Comparison of ENCODE assay signal across 9 cellular contexts in genomic region chr2:144519597-144519933, GRCh38. TPM values are rescaled to one million over a fixed set of nuclear protein-coding genes. Genes with fewer than 3 reads are reported as not detected.
DNase-seq lines count a peak whose midpoint lies in the region; ATAC-seq, FAIRE-seq and TF ChIP-seq lines count a peak whose summit lies in the region.
"Had no signal": no experiment of that assay in that cellular context is flagged by ENCODE, and none has a peak within 500 bp of the region (broad histone marks: within the 10 kb centered on the region; RNA-seq: fewer than 3 reads in every experiment).

No MANE protein-coding gene starts in this region.

- H3K27me3 ChIP-seq in AG04450 (ENCODE audit: control insufficient read depth, insufficient read depth, low read length) (no peaks in the 10 kb centered on the region), MM.1S (replicated peaks; ENCODE audit: insufficient read depth, low read length) (peaks cover 83% of the 10 kb centered on the region), esophagus (ENCODE audit: control insufficient read depth in 1 of 2, insufficient read depth in 2 of 2, low read length in 2 of 2) (peaks cover 3 to 10% of the 10 kb centered on the region in 2 donors), pancreas (peaks cover 0 to 9% (median 2%) of the 10 kb centered on the region in 4 donors)

- no peaks in the 10 kb centered on the region; the same call in 1 of the 2 replicates for H3K9me3 ChIP-seq in AG04450 (ENCODE audit: control insufficient read depth, insufficient read depth, low read length)
- no peaks in the 10 kb centered on the region for H3K9me3 ChIP-seq in MM.1S (replicated peaks; ENCODE audit: insufficient read depth, low read length)
- no peaks in the 10 kb centered on the region for H3K9me3 ChIP-seq in esophagus (ENCODE audit: control insufficient read depth in 2 of 2, insufficient read depth in 1 of 2, low read depth in 1 of 2, low read length in 1 of 2)
- H3K9me3 ChIP-seq in pancreas, result no peaks in the 10 kb centered on the region

- H3K4me1 ChIP-seq in MM.1S (ENCODE audit: low read length), result peaks cover 13% of the 10 kb centered on the region
- H3K4me1 ChIP-seq in esophagus (ENCODE audit: control insufficient read depth in 2 of 2, insufficient read depth in 2 of 2, low read length in 1 of 2), result peaks cover 0 to 3% of the 10 kb centered on the region in 2 donors
- no peaks in the 10 kb centered on the region for H3K4me1 ChIP-seq in pancreas

- H3K4me3 ChIP-seq in AG04450 (ENCODE audit: low read depth, low read length), result peak overlapping the region; percentile 82
- no peak overlapping the region; the same call in 1 of the 2 replicates for H3K4me3 ChIP-seq in MM.1S (ENCODE audit: low read length)
- H3K4me3 ChIP-seq in esophagus (ENCODE audit: low read depth in 1 of 2, low read length in 2 of 2), result peak overlapping the region; percentile 26 to 61
- H3K4me3 ChIP-seq in pancreas, result peak overlapping the region in 3 of 4 donors; percentile 9 to 60 (median 12)

- TF ChIP-seq CTCF in AG04450 (IDR thresholded peaks at IDR 0.05; ENCODE audit: low read depth, low read length) (no peak), MM.1S (IDR thresholded peaks at IDR 0.05; ENCODE audit: low read length) (no peak), pancreas (IDR thresholded peaks at IDR 0.05) (no peak)

- H3K4me2 ChIP-seq in MM.1S (ENCODE audit: low read depth, low read length), result peak overlapping the region; percentile 31; the same call in 1 of the 2 replicates

- CTCF ChIA-PET in AG04450 (lab: Charles Lee), result interaction anchor here (1.4 to 1.7 kb wide), 2 partner anchors 34 to 1233 kb away, joined by 5 to 7 read pairs; no protein-coding TSS in a partner anchor

- no peaks in the 10 kb centered on the region for H3K9me2 ChIP-seq in MM.1S (replicated peaks; ENCODE audit: insufficient read depth, low read length)

- H3F3A ChIP-seq in MM.1S (ENCODE audit: insufficient read depth, low read length), result 0 out of 2 replicates have a peak, but pooled peaks cover 6% of the 10 kb centered on the region

- H3K36me3 ChIP-seq in MM.1S (replicated peaks; ENCODE audit: insufficient read depth, low read length) (no peaks in the 10 kb centered on the region), esophagus (ENCODE audit: control insufficient read depth in 2 of 2, insufficient read depth in 2 of 2, low read length in 1 of 2) (no peaks in the 10 kb centered on the region), pancreas (no peaks in the 10 kb centered on the region)

- no peaks in the 10 kb centered on the region for H4K20me1 ChIP-seq in MM.1S (ENCODE audit: insufficient read depth, low read length)

- POLR2A ChIA-PET in AG04450 (lab: Yijun Ruan, JAX), result no interaction called here

- WGBS in esophagus, 2 donors, result 6 to 13% methylated on average over 3 of the region's 3 CpGs
- 17 to 25% methylated on average over 3 of the region's 3 CpGs for WGBS in pancreas, 2 donors

- no peak overlapping the region for H2AFZ ChIP-seq in MM.1S (ENCODE audit: low read length)

- H3K79me2 ChIP-seq in MM.1S (ENCODE audit: low read length), result no peaks in the 10 kb centered on the region

- DNase-seq in AG04450 (ENCODE audit: low read depth, low spot score) (no peak), MM.1S (no peak), pancreas (no peak), germinal center (ENCODE audit: low spot score) (no peak), mucosa of gallbladder (ENCODE audit: low spot score) (no peak)
- DNase-seq: T-helper 17 cell had no signal

- intact Hi-C loops in pancreas (cut with DNase I), result no loop called here

- FAIRE-seq in pancreas (lab: Jason Lieb, UNC), result no peak

- H3K27ac ChIP-seq in AG04450 (ENCODE audit: low read depth, low read length), result peak overlapping the region; percentile 21
- H3K27ac ChIP-seq in MM.1S (ENCODE audit: low read length), result no peak overlapping the region
- peak overlapping the region; percentile 66 to 80 for H3K27ac ChIP-seq in esophagus (ENCODE audit: low read depth in 2 of 2, low read length in 1 of 2)
- H3K27ac ChIP-seq in pancreas, result peak overlapping the region in 3 of 4 donors; percentile 16 to 79 (median 76)

- ATAC-seq in pancreas, result no peak
- ATAC-seq in HG03521 (IDR thresholded peaks at IDR 0.05; ENCODE audit: unreplicated experiment), result no peak
- ATAC-seq in HG03354 (IDR thresholded peaks at IDR 0.05; ENCODE audit: poor library complexity, severe bottlenecking, unreplicated experiment), result no peak

- no peak overlapping the region for H3K9ac ChIP-seq in MM.1S (ENCODE audit: low read length)

RNA-seq across cellular contexts. Expression of gene ZEB2, which starts 0.4 kb away (rescaled TPM):
- polyA plus RNA-seq in AG04450 (2011; rRNA removed) (36.1 and 41.7 TPM in 2 replicates), esophagus (1 to 10 TPM; 3.7 to 5.9 TPM), pancreas (1 to 10 TPM; 3.8 to 5.5 TPM)
- 89.1 and 122 TPM in 2 replicates for polyA minus RNA-seq in AG04450 (2011; rRNA and poly(A)+ RNA removed)
- total RNA-seq in pancreas (10 to 100 TPM in 3 of 6 donors, 1 to 10 TPM in 3; 4.3 to 38.6 (median 11.2) TPM), mucosa of gallbladder (91.0 TPM)
